Comparison of ENCODE assay signal across 19 cellular contexts in the genomic region with DNA sequence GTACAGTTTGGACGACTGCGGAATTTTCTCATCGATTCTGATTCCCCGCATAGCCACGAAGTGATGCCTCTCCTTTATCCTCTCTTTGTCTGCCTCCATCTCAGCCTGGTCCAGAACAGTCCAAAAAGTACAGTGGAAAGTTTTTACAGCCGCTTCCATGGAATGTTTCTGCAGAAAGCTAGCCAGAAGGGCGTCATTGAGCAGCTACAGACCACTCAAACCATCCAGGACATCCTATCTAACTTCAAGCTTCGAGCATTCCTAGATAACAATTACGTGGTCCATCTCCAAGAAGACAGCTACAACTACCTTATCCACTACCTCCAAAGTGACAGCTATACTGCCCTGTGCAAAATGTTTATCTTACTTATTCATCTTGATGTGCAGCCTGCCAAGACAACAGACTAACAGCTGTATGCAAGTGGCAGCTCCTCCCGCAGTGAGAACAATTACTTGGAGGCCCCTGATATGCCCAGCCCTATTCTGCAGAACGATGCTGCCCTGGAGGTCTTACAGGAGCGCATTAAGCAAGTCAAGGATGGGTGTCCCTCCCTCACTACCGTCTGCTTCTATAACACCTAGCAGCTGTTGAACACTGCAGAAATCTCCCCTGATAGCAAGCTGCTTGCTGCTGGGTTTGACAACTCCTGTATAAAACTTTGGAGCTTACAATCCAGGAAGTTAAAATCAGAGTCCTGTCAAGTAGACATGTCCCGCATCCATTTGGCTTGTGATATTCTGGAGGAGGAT. TPM values are rescaled to one million over a fixed set of nuclear protein-coding genes. Genes with fewer than 3 reads are reported as not detected.
DNase-seq lines count a peak whose midpoint lies in the region; ATAC-seq, FAIRE-seq and TF ChIP-seq lines count a peak whose summit lies in the region.
"Had no signal": no experiment of that assay in that cellular context is flagged by ENCODE, and none has a peak within 500 bp of the region (broad histone marks: within the 10 kb centered on the region; RNA-seq: fewer than 3 reads in every experiment).

No MANE protein-coding gene starts in this region.

- peaks cover 14% of the 10 kb centered on the region for H3K36me3 Mint-ChIP-seq in activated naive CD8-positive, alpha-beta T cell

- no peaks in the 10 kb centered on the region for H3K27me3 ChIP-seq in right cardiac atrium (ENCODE audit: control insufficient read depth, insufficient read depth)
- H3K27me3 ChIP-seq in right atrium auricular region, result peaks cover 11 to 27% of the 10 kb centered on the region in 2 donors
- H3K27me3 ChIP-seq in iPS-20b (ENCODE audit: insufficient read depth, low read length), result peaks cover 77% of the 10 kb centered on the region
- H3K27me3 ChIP-seq: vagina had no signal

- H3K27ac ChIP-seq in right cardiac atrium (ENCODE audit: low read length) (no peak overlapping the region), right atrium auricular region (no peak overlapping the region), iPS-20b (ENCODE audit: low read length) (no peak overlapping the region)
- H3K27ac ChIP-seq: vagina had no signal

- TF ChIP-seq CTCF in right atrium auricular region (IDR thresholded peaks at IDR 0.05), result no peak

- WGBS in right cardiac atrium, result 21% methylated on average over 14 of the region's 14 CpGs

- H3K36me3 ChIP-seq in right atrium auricular region, result no peaks in the 10 kb centered on the region
- H3K36me3 ChIP-seq in iPS-20b (ENCODE audit: insufficient read depth, low read depth, low read length), result no peaks in the 10 kb centered on the region
- H3K36me3 ChIP-seq: vagina had no signal

- DNase-seq in right cardiac atrium (no peak), right atrium auricular region (ENCODE audit: low spot score) (no peak), urothelium cell line (ENCODE audit: low spot score) (no peak), COR-L47 (lab: John Stamatoyannopoulos, UW) (no peak), NCI-H2171 (lab: John Stamatoyannopoulos, UW) (no peak), DMS 273 treated with DMSO at 0.1 percent for 48 hours (lab: John Stamatoyannopoulos, UW) (no peak)
- DNase-seq: KBM-7, mesendoderm, NCI-H1105 treated with DMSO at 0.1 percent for 48 hours, SIG-M5, T1000 had no signal

- peak; percentile 77 for FAIRE-seq in urothelium cell line (lab: Jason Lieb, UNC)

- peak overlapping the region; percentile 65 for H3K4me3 Mint-ChIP-seq in activated naive CD8-positive, alpha-beta T cell
- H3K4me3 Mint-ChIP-seq: activated CD4-positive, alpha-beta T cell treated with anti-CD3 and anti-CD28 coated beads for 36 hours; activated T-helper 1 cell treated with anti-CD3 and anti-CD28 coated beads, Interleukin-12 subunit alpha, Interleukin-12 subunit beta, Interleukin-2, Interleukin-4 antibody, amounts not matched to agents 30 ng/mL and 10 ng/mL and 1 ng/mL, durations not matched to agents 14 hours and 24 hours and 36 hours; stimulated activated effector memory CD8-positive, alpha-beta T cell treated with anti-CD3 and anti-CD28 coated beads, Interleukin-12 subunit alpha, Interleukin-12 subunit beta, amount 100 ng/mL, for 72 hours had no signal

- no peak overlapping the region for H3K9ac ChIP-seq in iPS-20b (ENCODE audit: low read depth, low read length)

- ATAC-seq in right cardiac atrium, result no peak
- ATAC-seq: HCT116 had no signal

- H3K4me1 ChIP-seq in right cardiac atrium (ENCODE audit: control insufficient read depth, insufficient read depth, low read length) (no peaks in the 10 kb centered on the region), right atrium auricular region (peaks cover 0 to 16% of the 10 kb centered on the region in 2 donors), iPS-20b (ENCODE audit: insufficient read depth, low read length) (peaks cover 5% of the 10 kb centered on the region)
- H3K4me1 ChIP-seq: vagina had no signal

- intact Hi-C loops in right cardiac atrium (cut with DNase I), result no loop called here

- H3K27me3 Mint-ChIP-seq in activated naive CD8-positive, alpha-beta T cell, result no peaks in the 10 kb centered on the region

- H3K4me3 ChIP-seq in right cardiac atrium (ENCODE audit: low read length), result peak overlapping the region; percentile 3
- H3K4me3 ChIP-seq in right atrium auricular region, result peak overlapping the region in 1 of 2 donors; percentile 32
- peak overlapping the region; percentile 30; the same call in 1 of the 2 replicates for H3K4me3 ChIP-seq in iPS-20b (ENCODE audit: low read length)
- H3K4me3 ChIP-seq: vagina had no signal

- H3K4me1 Mint-ChIP-seq in activated naive CD8-positive, alpha-beta T cell (ENCODE audit: low read depth), result peaks cover 68% of the 10 kb centered on the region

- H3K9me3 ChIP-seq in right cardiac atrium (ENCODE audit: control insufficient read depth, low read length), result no peaks in the 10 kb centered on the region
- H3K9me3 ChIP-seq in right atrium auricular region, result no peaks in the 10 kb centered on the region
- no peaks in the 10 kb centered on the region for H3K9me3 ChIP-seq in iPS-20b (ENCODE audit: insufficient read depth, low read depth, low read length)
- H3K9me3 ChIP-seq: vagina had no signal

- H3K27ac Mint-ChIP-seq in activated naive CD8-positive, alpha-beta T cell, result peak overlapping the region; percentile 68
- H3K27ac Mint-ChIP-seq: activated CD4-positive, alpha-beta T cell treated with anti-CD3 and anti-CD28 coated beads for 36 hours; activated T-helper 1 cell treated with anti-CD3 and anti-CD28 coated beads, Interleukin-12 subunit alpha, Interleukin-12 subunit beta, Interleukin-2, Interleukin-4 antibody, amounts not matched to agents 30 ng/mL and 10 ng/mL and 1 ng/mL, durations not matched to agents 14 hours and 24 hours and 36 hours had no signal

- H3K9me3 Mint-ChIP-seq in activated naive CD8-positive, alpha-beta T cell (ENCODE audit: low read depth), result peaks cover 7% of the 10 kb centered on the region
- H3K9me3 Mint-ChIP-seq: activated T-helper 1 cell treated with anti-CD3 and anti-CD28 coated beads, Interleukin-12 subunit alpha, Interleukin-12 subunit beta, Interleukin-2, Interleukin-4 antibody, amounts not matched to agents 30 ng/mL and 10 ng/mL and 1 ng/mL, durations not matched to agents 14 hours and 24 hours and 36 hours had no signal

RNA-seq across cellular contexts. Expression of gene SLFN12L, which starts 38.9 kb away (rescaled TPM):
- total RNA-seq in right cardiac atrium (1 to 10 TPM in 1 of 4 donors, under 1 TPM in 3; 0.23 to 1.0 (median 0.55) TPM), right atrium auricular region (under 1 TPM; 0.22 to 0.59 TPM)
- 0.36 TPM for polyA plus RNA-seq in right cardiac atrium
- total RNA-seq: fibroblast of villous mesenchyme had no signal

RNA-seq across cellular contexts. Expression of gene SLFN13, which starts 50.0 kb away (rescaled TPM):
- total RNA-seq in right cardiac atrium (1 to 10 TPM; 4.7 to 7.9 (median 6.8) TPM), right atrium auricular region (1 to 10 TPM; 1.1 to 1.3 TPM)
- polyA plus RNA-seq in right cardiac atrium, result 0.95 TPM
